Comparison of ENCODE assay signal across 10 cellular contexts in genomic region chr3:183100376-183100775, GRCh38. TPM values are rescaled to one million over a fixed set of nuclear protein-coding genes. Genes with fewer than 3 reads are reported as not detected.
DNase-seq lines count a peak whose midpoint lies in the region; ATAC-seq and TF ChIP-seq lines count a peak whose summit lies in the region.
"Had no signal": no experiment of that assay in that cellular context is flagged by ENCODE, and none has a peak within 500 bp of the region (broad histone marks: within the 10 kb centered on the region; RNA-seq: fewer than 3 reads in every experiment).

No MANE protein-coding gene starts in this region.

- WGBS in SK-N-SH (ENCODE audit: low lambda C conversion rate) = 74% methylated on average over 5 of the region's 6 CpGs
- WGBS in spleen, 5 donors = 94 to 99% (median 95%) methylated on average over 5 to 6 of the region's 6 CpGs

- peak overlapping the region; percentile 74; the same call in 1 of the 2 replicates for H3K4me2 ChIP-seq in SK-N-SH

- H3F3A ChIP-seq in SK-N-SH (replicated peaks; ENCODE audit: insufficient read depth) = peaks cover 10% of the 10 kb centered on the region

- TF ChIP-seq EP300 in SK-N-SH (IDR thresholded peaks at IDR 0.05; ENCODE audit: borderline replicate concordance in 1 of 2, low read depth in 1 of 2, low read length in 1 of 2) = no peak

- CTCF ChIA-PET in SK-N-SH (lab: Yijun Ruan, JAX) = interaction anchor here (1.2 to 5.5 kb wide), 2 partner anchors 8 to 14 kb away, joined by 4 to 34 read pairs; no protein-coding TSS in a partner anchor

- H3K27ac ChIP-seq in SK-N-SH (ENCODE audit: low read depth in 2 of 2, low read length in 1 of 2) (peak overlapping the region in 1 of 2 experiments; percentile 73; a peak in 2 of 4 replicates), spleen (peak overlapping the region in 7 of 8 donors; percentile 73 to 93 (median 89))

- TF ChIP-seq CTCF in SK-N-SH (IDR thresholded peaks at IDR 0.05) (no peak), spleen (IDR thresholded peaks at IDR 0.05 in 8 of 11, conservative IDR thresholded peaks at IDR 0.05 in 3 of 11) (no peak)

- H4K20me1 ChIP-seq in SK-N-SH (ENCODE audit: insufficient read depth) = no peaks in the 10 kb centered on the region

- no peak for TF ChIP-seq POLR2A in spleen (IDR thresholded peaks at IDR 0.05)

- H3K27me3 ChIP-seq in SK-N-SH (ENCODE audit: insufficient read depth) (no peaks in the 10 kb centered on the region), spleen (replicated peaks in 1 of 7) (no peaks in the 10 kb centered on the region)

- in situ Hi-C loops in G401 (cut with HindIII; ENCODE audit: low sequenced_read_pairs) = no loop called here

- TF ChIP-seq RAD21 in SK-N-SH (IDR thresholded peaks at IDR 0.05; ENCODE audit: low read length) = no peak

- H3K9me3 ChIP-seq in SK-N-SH (no peaks in the 10 kb centered on the region), spleen (no peaks in the 10 kb centered on the region)

- no peak overlapping the region for H3K9ac ChIP-seq in SK-N-SH

- DNase-seq in G401 (ENCODE audit: low spot score) (peak; percentile 3), SK-N-SH (no peak), fibroblast of peridontal ligament (ENCODE audit: extremely low read depth) (peak; percentile 23), spleen (no peak), midbrain (lab: John Stamatoyannopoulos, UW) (no peak), NCI-H345 treated with DMSO at 0.1 percent for 48 hours (lab: John Stamatoyannopoulos, UW; ENCODE audit: unreplicated experiment) (no peak)
- DNase-seq: NCI-H774 had no signal

- H3K4me3 ChIP-seq in SK-N-SH (ENCODE audit: low read depth in 2 of 2, low read length in 1 of 2) = no peak overlapping the region
- H3K4me3 ChIP-seq in spleen = no peak overlapping the region
- H3K4me3 ChIP-seq: lung had no signal

- ATAC-seq in GM21423 (IDR thresholded peaks at IDR 0.05; ENCODE audit: unreplicated experiment) (no peak), HG03460 (IDR thresholded peaks at IDR 0.05; ENCODE audit: unreplicated experiment) (no peak)

- peaks cover 3 to 13% of the 10 kb centered on the region in 2 experiments; a peak in 2 of 4 replicates for H3K4me1 ChIP-seq in SK-N-SH (ENCODE audit: control insufficient read depth in 1 of 2, insufficient read depth in 2 of 2, low read depth in 1 of 2, low read length in 1 of 2)
- H3K4me1 ChIP-seq in spleen = peaks cover 9 to 32% (median 24%) of the 10 kb centered on the region in 6 donors

- H3K79me2 ChIP-seq in SK-N-SH (ENCODE audit: insufficient read depth) = peaks cover 10% of the 10 kb centered on the region; the same call in 1 of the 2 replicates

- POLR2A ChIA-PET in SK-N-SH (lab: Yijun Ruan, JAX) = no interaction called here

- no peaks in the 10 kb centered on the region for H3K9me2 ChIP-seq in SK-N-SH

- H2AFZ ChIP-seq in SK-N-SH (ENCODE audit: low read depth) = peak overlapping the region; percentile 89

- H3K36me3 ChIP-seq in SK-N-SH (replicated peaks in 1 of 2; ENCODE audit: control insufficient read depth in 1 of 2, insufficient read depth in 2 of 2, low read length in 1 of 2) (peaks cover 0 to 3% of the 10 kb centered on the region in 2 experiments), spleen (peaks cover 0 to 9% (median 0%) of the 10 kb centered on the region in 6 donors)

- intact Hi-C loops in spleen (cut with DNase I; ENCODE audit: low total_unique reads) = no loop called here

TF ChIP-seq in SK-N-SH, 30 proteins besides CTCF, POLR2A, EP300 and RAD21:
- TF ChIP-seq TEAD4 (IDR thresholded peaks at IDR 0.05; ENCODE audit: borderline replicate concordance, insufficient read depth) (no peak), SMC3 (IDR thresholded peaks at IDR 0.05; ENCODE audit: low read depth, low read length) (no peak), FOXJ3 (CRISPR knock-in tag; IDR thresholded peaks at IDR 0.05) (no peak), NFIC (IDR thresholded peaks at IDR 0.05; ENCODE audit: borderline replicate concordance) (no peak), ELF1 (IDR thresholded peaks at IDR 0.05) (no peak), RXRA (IDR thresholded peaks at IDR 0.05; ENCODE audit: borderline replicate concordance, low read depth) (no peak), ZBTB33 (IDR thresholded peaks at IDR 0.05; ENCODE audit: borderline replicate concordance, low read depth) (no peak), FOSL2 (IDR thresholded peaks at IDR 0.05; ENCODE audit: borderline replicate concordance, low read depth) (no peak), SIN3A (IDR thresholded peaks at IDR 0.05; ENCODE audit: borderline replicate concordance, low read depth, low read length) (no peak)
- TF ChIP-seq, protein P1, sequence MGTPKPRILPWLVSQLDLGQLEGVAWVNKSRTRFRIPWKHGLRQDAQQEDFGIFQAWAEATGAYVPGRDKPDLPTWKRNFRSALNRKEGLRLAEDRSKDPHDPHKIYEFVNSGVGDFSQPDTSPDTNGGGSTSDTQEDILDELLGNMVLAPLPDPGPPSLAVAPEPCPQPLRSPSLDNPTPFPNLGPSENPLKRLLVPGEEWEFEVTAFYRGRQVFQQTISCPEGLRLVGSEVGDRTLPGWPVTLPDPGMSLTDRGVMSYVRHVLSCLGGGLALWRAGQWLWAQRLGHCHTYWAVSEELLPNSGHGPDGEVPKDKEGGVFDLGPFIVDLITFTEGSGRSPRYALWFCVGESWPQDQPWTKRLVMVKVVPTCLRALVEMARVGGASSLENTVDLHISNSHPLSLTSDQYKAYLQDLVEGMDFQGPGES (IDR thresholded peaks at IDR 0.05; ENCODE audit: low read depth, low read length) = no peak

RNA-seq across cellular contexts. Expression of gene MCCC1, which starts 1.1 kb away (rescaled TPM):
- 29.5 and 34.4 TPM in 2 replicates for total RNA-seq in G401 (2014; rRNA removed; shearing (Covaris generic))
- 15.4 and 19.4 TPM in 2 replicates for polyA plus RNA-seq in SK-N-SH (2012; rRNA removed)
- 17.6 and 18.1 TPM in 2 replicates for polyA plus RNA-seq in SK-N-SH (2012; cell fraction: cytosol; rRNA removed)
- 12.9 and 19.6 TPM in 2 replicates for polyA plus RNA-seq in SK-N-SH (2012; cell fraction: nucleus; rRNA removed)
- 10 to 100 TPM; 18.6 to 96.1 (median 27.8) TPM for total RNA-seq in spleen
- 10 to 100 TPM; 26.9 to 46.7 (median 29.7) TPM for polyA plus RNA-seq in spleen

Comparison
In these comparisons a context has a peak if more than half of its experiments do, and no peak if none do; other contexts are left out.
1. DNase-seq: peak in G401 (single experiment) and fibroblast of peridontal ligament (single experiment); none in SK-N-SH (single experiment), spleen (single experiment), midbrain (single experiment) and NCI-H345 treated with DMSO at 0.1 percent for 48 hours (single experiment).